11 cellular contexts compared by ENCODE assay signal in genomic region chr6:33764036-33764435, GRCh38. TPM values are rescaled to one million over a fixed set of nuclear protein-coding genes. Genes with fewer than 3 reads are reported as not detected.
"Had no signal": no experiment of that assay in that cellular context is flagged by ENCODE, and none has a peak within 500 bp of the region (broad histone marks: within the 10 kb centered on the region; RNA-seq: fewer than 3 reads in every experiment).

No MANE protein-coding gene starts in this region.

- DNase-seq: GM23248, GOT3, H9, HCEC 1CT, HFFc6, IMR-90, KG1 had no signal

- H3K9ac ChIP-seq: GM23248 had no signal

- FAIRE-seq: H54, HTR-8/SVneo had no signal

- H3K9me3 Mint-ChIP-seq: HFFc6 had no signal

- H3K4me3 Mint-ChIP-seq: H9, HFFc6 had no signal

- ATAC-seq: K562 had no signal

- H3K4me3 ChIP-seq: GM23248, K562 had no signal

- H2AFZ ChIP-seq: GM23248 had no signal

- H3K27ac ChIP-seq: GM23248 had no signal

- H3K27ac Mint-ChIP-seq: H9, HFFc6 had no signal

RNA-seq across cellular contexts. Expression of gene IP6K3, which starts 17.3 kb away (rescaled TPM):
- total RNA-seq: GM23248, HT-29, K562 had no signal
- polyA plus RNA-seq: GM23248, K562 had no signal

RNA-seq across cellular contexts. Expression of gene MLN, which starts 39.8 kb away (rescaled TPM):
- total RNA-seq: GM23248, H9, HFFc6, HT-29, IMR-90, K562 had no signal
- polyA plus RNA-seq: GM23248, IMR-90, K562 had no signal
